ENCODE assay signal across 9 cellular contexts in the genomic region with DNA sequence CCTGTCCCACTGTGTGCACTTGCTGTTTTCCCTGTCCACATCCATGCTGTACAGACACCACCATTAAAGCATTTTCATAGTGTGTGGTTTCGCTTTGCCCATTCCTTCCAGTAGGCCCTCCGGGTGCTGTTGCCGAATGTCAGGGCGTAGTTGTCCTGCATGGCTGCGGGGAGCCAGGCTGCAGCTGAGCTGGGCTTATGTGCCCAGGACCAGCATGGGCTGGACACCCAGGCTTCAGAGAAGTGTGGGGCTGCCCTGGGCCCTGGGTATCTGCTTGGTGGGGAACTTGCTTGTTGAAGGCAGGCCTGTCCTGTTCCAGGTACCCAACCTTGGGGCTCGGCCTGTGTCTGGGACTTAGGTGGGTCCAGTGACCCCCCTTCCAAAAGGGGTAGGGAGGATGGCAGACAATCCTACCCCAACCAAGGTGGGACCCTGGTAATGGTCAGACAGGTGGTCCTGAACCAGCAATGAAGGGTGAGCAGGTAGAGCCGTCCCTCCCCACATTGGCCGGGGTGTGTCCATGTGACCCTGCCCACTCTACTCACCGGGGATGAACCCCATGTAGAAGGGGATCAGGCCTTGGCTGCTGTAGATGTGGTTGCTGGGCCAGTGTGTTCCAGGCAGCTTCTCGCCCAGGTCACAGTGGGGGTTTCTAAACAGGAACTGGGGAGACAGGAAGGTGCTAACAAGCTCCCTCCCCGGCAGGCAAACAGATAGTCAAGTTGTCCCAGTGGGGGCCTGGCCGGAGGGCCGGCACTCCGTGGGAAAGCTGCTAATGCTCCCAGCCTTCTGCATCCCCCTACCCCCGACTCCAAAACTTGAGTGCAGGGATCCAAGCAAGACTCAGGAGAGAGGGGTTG. TPM values are rescaled to one million over a fixed set of nuclear protein-coding genes. Genes with fewer than 3 reads are reported as not detected.
DNase-seq lines count a peak whose midpoint lies in the region; ATAC-seq and TF ChIP-seq lines count a peak whose summit lies in the region.
"Had no signal": no experiment of that assay in that cellular context is flagged by ENCODE, and none has a peak within 500 bp of the region (broad histone marks: within the 10 kb centered on the region; RNA-seq: fewer than 3 reads in every experiment).

No MANE protein-coding gene starts in this region.

- peak overlapping the region; percentile 21 for H3K4me3 Mint-ChIP-seq in activated naive CD4-positive, alpha-beta T cell treated with anti-CD3 and anti-CD28 coated beads for 36 hours
- H3K4me3 Mint-ChIP-seq in stimulated activated naive B cell treated with anti-CD40 and anti-IgM and Interleukin-4, amounts not matched to agents 10 μg/mL and 1 μg/mL and 100 μg/mL, for 72 hours: peak overlapping the region; percentile 6 to 11

- DNase-seq in activated naive CD4-positive, alpha-beta T cell treated with anti-CD3 and anti-CD28 coated beads for 36 hours: no peak
- DNase-seq in activated naive CD4-positive, alpha-beta T cell treated with Interleukin-2 at 50 U/mL for 16 hours: no peak
- DNase-seq in NCI-H69 (lab: John Stamatoyannopoulos, UW) (peak; percentile 85), body of pancreas (peak in 1 of 4 donors; percentile 29), SIG-M5 treated with dmso at 0.1 percent for 504 hours (lab: John Stamatoyannopoulos, UW; ENCODE audit: unreplicated experiment) (no peak)
- no peak for DNase-seq in stimulated activated naive B cell treated with anti-CD40 and anti-IgM and Interleukin-4, amounts not matched to agents 10 μg/mL and 1 μg/mL and 100 μg/mL, for 72 hours
- DNase-seq in activated CD4-positive, CD25-positive, alpha-beta regulatory T cell (lab: John Stamatoyannopoulos, UW): no peak
- DNase-seq: tibial artery had no signal

- H3K4me3 ChIP-seq in body of pancreas: no peak overlapping the region
- H3K4me3 ChIP-seq: tibial artery had no signal

- no peaks in the 10 kb centered on the region for H3K27me3 ChIP-seq in body of pancreas

- H3K4me1 ChIP-seq in body of pancreas: peaks cover 33% of the 10 kb centered on the region

- H3K4me1 Mint-ChIP-seq in activated naive CD4-positive, alpha-beta T cell treated with anti-CD3 and anti-CD28 coated beads for 36 hours (ENCODE audit: low read depth): peaks cover 21% of the 10 kb centered on the region
- peaks cover 24 to 42% of the 10 kb centered on the region in 2 donors for H3K4me1 Mint-ChIP-seq in stimulated activated naive B cell treated with anti-CD40 and anti-IgM and Interleukin-4, amounts not matched to agents 10 μg/mL and 1 μg/mL and 100 μg/mL, for 72 hours

- H3K36me3 ChIP-seq in body of pancreas (replicated peaks in 1 of 2; ENCODE audit: insufficient read depth in 1 of 2, low read depth in 2 of 2): no peaks in the 10 kb centered on the region

- H3K9me3 Mint-ChIP-seq in activated naive CD4-positive, alpha-beta T cell treated with anti-CD3 and anti-CD28 coated beads for 36 hours: no peaks in the 10 kb centered on the region
- H3K9me3 Mint-ChIP-seq in stimulated activated naive B cell treated with anti-CD40 and anti-IgM and Interleukin-4, amounts not matched to agents 10 μg/mL and 1 μg/mL and 100 μg/mL, for 72 hours: no peaks in the 10 kb centered on the region

- H3K27ac ChIP-seq in body of pancreas: peak overlapping the region in 3 of 4 donors; percentile 6 to 90 (median 26)
- H3K27ac ChIP-seq: tibial artery had no signal

- peaks cover 22% of the 10 kb centered on the region for H3K36me3 Mint-ChIP-seq in activated naive CD4-positive, alpha-beta T cell treated with anti-CD3 and anti-CD28 coated beads for 36 hours (ENCODE audit: low read depth)
- peaks cover 17 to 30% of the 10 kb centered on the region in 2 donors for H3K36me3 Mint-ChIP-seq in stimulated activated naive B cell treated with anti-CD40 and anti-IgM and Interleukin-4, amounts not matched to agents 10 μg/mL and 1 μg/mL and 100 μg/mL, for 72 hours

- no peak for TF ChIP-seq CTCF in body of pancreas (IDR thresholded peaks at IDR 0.05)

- CTCF ChIA-PET in activated naive CD4-positive, alpha-beta T cell treated with anti-CD3 and anti-CD28 coated beads for 36 hours (lab: Charles Lee): no interaction called here

- H3K27me3 Mint-ChIP-seq in activated naive CD4-positive, alpha-beta T cell treated with anti-CD3 and anti-CD28 coated beads for 36 hours (ENCODE audit: low read depth): no peaks in the 10 kb centered on the region
- H3K27me3 Mint-ChIP-seq in stimulated activated naive B cell treated with anti-CD40 and anti-IgM and Interleukin-4, amounts not matched to agents 10 μg/mL and 1 μg/mL and 100 μg/mL, for 72 hours: no peaks in the 10 kb centered on the region

- intact Hi-C loops in activated naive CD4-positive, alpha-beta T cell treated with anti-CD3 and anti-CD28 coated beads for 36 hours (cut with micrococcal nuclease): loop anchor here (5.0 to 10.0 kb wide), 4 partner anchors 42 to 832 kb away; partner anchors contain the start of genes ANAPC2, ENTR1, PMPCA and SEC16A
- intact Hi-C loops in body of pancreas (cut with DNase I): no loop called here

- ATAC-seq in body of pancreas: no peak
- ATAC-seq in stimulated activated naive B cell treated with anti-CD40 and anti-IgM and Interleukin-4, amounts not matched to agents 10 μg/mL and 1 μg/mL and 100 μg/mL, for 72 hours (replicated peaks): no peak
- ATAC-seq in GM21526 (IDR thresholded peaks at IDR 0.05; ENCODE audit: low FRiP score, unreplicated experiment): no peak

- 63 to 64% methylated on average over 12 to 15 of the region's 15 CpGs for WGBS in body of pancreas, 2 donors

- H3K9me3 ChIP-seq in body of pancreas: no peaks in the 10 kb centered on the region
- H3K9me3 ChIP-seq: tibial artery had no signal

- no peak overlapping the region for H3K27ac Mint-ChIP-seq in activated naive CD4-positive, alpha-beta T cell treated with anti-CD3 and anti-CD28 coated beads for 36 hours
- peak overlapping the region; percentile 89 for H3K27ac Mint-ChIP-seq in stimulated activated naive B cell treated with anti-CD40 and anti-IgM and Interleukin-4, amounts not matched to agents 10 μg/mL and 1 μg/mL and 100 μg/mL, for 72 hours

- TF ChIP-seq POLR2A in body of pancreas (IDR thresholded peaks at IDR 0.05): peak; percentile 3 to 54 (median 28)

RNA-seq across cellular contexts. Expression of gene TUBB4B, which starts 2.8 kb away (rescaled TPM):
- total RNA-seq in activated naive CD4-positive, alpha-beta T cell treated with anti-CD3 and anti-CD28 coated beads for 36 hours: 100 to 1,000 TPM; 193 to 196 TPM
- total RNA-seq in body of pancreas: 100 to 1,000 TPM in 1 of 2 donors, 10 to 100 TPM in 1; 79.1 to 171 TPM

RNA-seq across cellular contexts. Expression of gene STPG3, which starts 7.2 kb away (rescaled TPM):
- not detected for total RNA-seq in activated naive CD4-positive, alpha-beta T cell treated with anti-CD3 and anti-CD28 coated beads for 36 hours
- not detected for total RNA-seq in body of pancreas

RNA-seq across cellular contexts. Expression of gene NELFB, which starts 11.3 kb away (rescaled TPM):
- total RNA-seq in activated naive CD4-positive, alpha-beta T cell treated with anti-CD3 and anti-CD28 coated beads for 36 hours: 10 to 100 TPM; 47.0 to 47.1 TPM
- 10 to 100 TPM; 31.3 to 34.2 TPM for total RNA-seq in body of pancreas

RNA-seq across cellular contexts. Expression of gene SLC34A3, which starts 13.2 kb away (rescaled TPM):
- not detected for total RNA-seq in activated naive CD4-positive, alpha-beta T cell treated with anti-CD3 and anti-CD28 coated beads for 36 hours
- total RNA-seq in body of pancreas: under 1 TPM in 1 of 2 donors, not detected in 1; 0.33 TPM

RNA-seq across cellular contexts. Expression of gene RNF224, which starts 16.6 kb away (rescaled TPM):
- total RNA-seq in activated naive CD4-positive, alpha-beta T cell treated with anti-CD3 and anti-CD28 coated beads for 36 hours: not detected
- total RNA-seq in body of pancreas: under 1 TPM in 1 of 2 donors, not detected in 1; 0.26 TPM
